Comparison of ENCODE assay signal across 10 cellular contexts in the genomic region with DNA sequence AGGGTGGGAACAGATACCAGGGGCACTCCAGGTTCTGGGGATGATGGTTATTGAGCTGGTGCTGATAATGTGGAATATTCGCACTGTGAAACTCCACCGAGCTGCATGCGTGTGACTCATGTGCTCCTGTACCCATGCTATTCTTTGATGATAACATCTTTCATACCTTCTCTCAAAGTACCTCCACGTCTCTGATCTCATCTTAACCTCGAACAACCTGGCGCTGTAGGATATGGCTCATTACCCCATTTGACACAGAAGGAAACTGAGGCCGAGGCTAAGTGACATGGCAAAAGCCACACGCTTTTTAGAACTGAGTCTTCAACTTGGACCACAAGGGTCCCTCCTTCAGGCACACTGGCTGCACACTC. TPM values are rescaled to one million over a fixed set of nuclear protein-coding genes. Genes with fewer than 3 reads are reported as not detected.
DNase-seq lines count a peak whose midpoint lies in the region; ATAC-seq and TF ChIP-seq lines count a peak whose summit lies in the region.
"Had no signal": no experiment of that assay in that cellular context is flagged by ENCODE, and none has a peak within 500 bp of the region (broad histone marks: within the 10 kb centered on the region; RNA-seq: fewer than 3 reads in every experiment).

No MANE protein-coding gene starts in this region.

- peak; percentile 40 for ATAC-seq in central memory CD8-positive, alpha-beta T cell (replicated peaks; ENCODE audit: extremely low read depth, poor library complexity, severe bottlenecking)
- ATAC-seq in HG03521 (IDR thresholded peaks at IDR 0.05; ENCODE audit: unreplicated experiment) (no peak), HG03565 (IDR thresholded peaks at IDR 0.05; ENCODE audit: unreplicated experiment) (no peak), GM18870 (IDR thresholded peaks at IDR 0.05; ENCODE audit: unreplicated experiment) (no peak)

- H3K4me3 Mint-ChIP-seq in central memory CD8-positive, alpha-beta T cell: no peak overlapping the region
- H3K4me3 Mint-ChIP-seq in progenitor cell of endocrine pancreas (ENCODE audit: low read depth): no peak overlapping the region

- H3K9me3 Mint-ChIP-seq in central memory CD8-positive, alpha-beta T cell: no peaks in the 10 kb centered on the region
- no peaks in the 10 kb centered on the region for H3K9me3 Mint-ChIP-seq in progenitor cell of endocrine pancreas (ENCODE audit: low read depth)

- no peak overlapping the region for H3K27ac Mint-ChIP-seq in central memory CD8-positive, alpha-beta T cell (ENCODE audit: low read depth)
- peak overlapping the region; percentile 19 for H3K27ac Mint-ChIP-seq in progenitor cell of endocrine pancreas

- no peak for TF ChIP-seq CTCF in progenitor cell of endocrine pancreas (IDR thresholded peaks at IDR 0.05; ENCODE audit: unreplicated experiment)

- no peaks in the 10 kb centered on the region for H3K36me3 Mint-ChIP-seq in central memory CD8-positive, alpha-beta T cell (ENCODE audit: insufficient read depth)
- H3K36me3 Mint-ChIP-seq in progenitor cell of endocrine pancreas (ENCODE audit: insufficient read depth): peaks cover 8% of the 10 kb centered on the region

- peak; percentile 8 for DNase-seq in stimulated activated naive CD4-positive, alpha-beta T cell treated with Interleukin-2 at 50 U/mL for 16 hours (lab: John Stamatoyannopoulos, UW)
- DNase-seq in stimulated activated naive CD4-positive, alpha-beta T cell (lab: John Stamatoyannopoulos, UW): no peak
- no peak for DNase-seq in central memory CD8-positive, alpha-beta T cell (ENCODE audit: low spot score in 2 of 2)
- DNase-seq in progenitor cell of endocrine pancreas (ENCODE audit: low spot score, unreplicated experiment) (no peak), SW 1271 (lab: John Stamatoyannopoulos, UW) (no peak)
- DNase-seq: BE2C, Karpas-422 had no signal

- H3K27me3 Mint-ChIP-seq in central memory CD8-positive, alpha-beta T cell: peaks cover 36% of the 10 kb centered on the region
- peaks cover 4% of the 10 kb centered on the region for H3K27me3 Mint-ChIP-seq in progenitor cell of endocrine pancreas

- H3K4me1 Mint-ChIP-seq in central memory CD8-positive, alpha-beta T cell: no peaks in the 10 kb centered on the region
- H3K4me1 Mint-ChIP-seq in progenitor cell of endocrine pancreas (ENCODE audit: low read depth): peaks cover 26% of the 10 kb centered on the region

RNA-seq across cellular contexts. Expression of gene MRPS23, which starts 30.2 kb away (rescaled TPM):
- 34.6 and 38.9 TPM in 2 replicates for total RNA-seq in progenitor cell of endocrine pancreas
